Comparison of ENCODE assay signal across 16 cellular contexts in genomic region chr17:3954921-3955320, GRCh38. TPM values are rescaled to one million over a fixed set of nuclear protein-coding genes. Genes with fewer than 3 reads are reported as not detected.
"Had no signal": no experiment of that assay in that cellular context is flagged by ENCODE, and none has a peak within 500 bp of the region (broad histone marks: within the 10 kb centered on the region; RNA-seq: fewer than 3 reads in every experiment).

No MANE protein-coding gene starts in this region.

- H3K27me3 Mint-ChIP-seq: activated naive CD4-positive, alpha-beta T cell treated with anti-CD3 and anti-CD28 coated beads, Interleukin-2, amount 10 ng/mL, durations not matched to agents 7 days and 5 days had no signal

- H3K4me3 Mint-ChIP-seq: activated naive CD4-positive, alpha-beta T cell treated with anti-CD3 and anti-CD28 coated beads, Interleukin-2, amount 10 ng/mL, durations not matched to agents 7 days and 5 days had no signal

- H3K9me3 ChIP-seq: adrenal gland, colonic mucosa, esophagus muscularis mucosa, transverse colon had no signal

- DNase-seq: activated naive CD4-positive, alpha-beta T cell treated with anti-CD3 and anti-CD28 coated beads, Interleukin-2, amount 10 ng/mL, durations not matched to agents 7 days and 5 days; caudate nucleus; colonic mucosa; kidney glomerular epithelial cell; nucleus accumbens; posterior cingulate gyrus; stimulated activated CD4-positive, alpha-beta T cell treated with anti-CD3 and anti-CD28 coated beads, Interleukin-15, amount 100 ng/mL, for 24 hours; stimulated activated CD4-positive, alpha-beta T cell treated with anti-CD3 and anti-CD28 coated beads, Interleukin-4, amount 100 ng/mL, for 1 hour; stimulated activated naive CD4-positive, alpha-beta T cell treated with Interleukin-2 at 50 U/mL for 16 hours; substantia nigra; transverse colon had no signal

- H3K9me3 Mint-ChIP-seq: activated naive CD4-positive, alpha-beta T cell treated with anti-CD3 and anti-CD28 coated beads, Interleukin-2, amount 10 ng/mL, durations not matched to agents 7 days and 5 days; activated T-helper 2 cell treated with anti-CD3 and anti-CD28 coated beads, Interferon-gamma antibody, Interleukin-2, Interleukin-4, amounts not matched to agents 10 μg/mL and 5 μg/mL and 100 μg/mL, durations not matched to agents 14 hours and 24 hours and 36 hours had no signal

- H3K27me3 ChIP-seq: adrenal gland, colonic mucosa, esophagus muscularis mucosa, transverse colon had no signal

- H3K27ac Mint-ChIP-seq: activated naive CD4-positive, alpha-beta T cell treated with anti-CD3 and anti-CD28 coated beads, Interleukin-2, amount 10 ng/mL, durations not matched to agents 7 days and 5 days; activated T-helper 2 cell treated with anti-CD3 and anti-CD28 coated beads, Interferon-gamma antibody, Interleukin-2, Interleukin-4, amounts not matched to agents 10 μg/mL and 5 μg/mL and 100 μg/mL, durations not matched to agents 14 hours and 24 hours and 36 hours had no signal

- H3K36me3 ChIP-seq: adrenal gland had no signal

- H3K4me3 ChIP-seq: adrenal gland, colonic mucosa, esophagus muscularis mucosa, skin epidermis, transverse colon had no signal

- H3K27ac ChIP-seq: colonic mucosa, skin epidermis, transverse colon had no signal

RNA-seq across cellular contexts. Expression of gene P2RX1, which starts 38.7 kb away (rescaled TPM):
- total RNA-seq: activated CD8-positive, alpha-beta memory T cell treated with anti-CD3 and anti-CD28 coated beads for 36 hours had no signal
